ENCODE assay signal across 22 cellular contexts in the genomic region with DNA sequence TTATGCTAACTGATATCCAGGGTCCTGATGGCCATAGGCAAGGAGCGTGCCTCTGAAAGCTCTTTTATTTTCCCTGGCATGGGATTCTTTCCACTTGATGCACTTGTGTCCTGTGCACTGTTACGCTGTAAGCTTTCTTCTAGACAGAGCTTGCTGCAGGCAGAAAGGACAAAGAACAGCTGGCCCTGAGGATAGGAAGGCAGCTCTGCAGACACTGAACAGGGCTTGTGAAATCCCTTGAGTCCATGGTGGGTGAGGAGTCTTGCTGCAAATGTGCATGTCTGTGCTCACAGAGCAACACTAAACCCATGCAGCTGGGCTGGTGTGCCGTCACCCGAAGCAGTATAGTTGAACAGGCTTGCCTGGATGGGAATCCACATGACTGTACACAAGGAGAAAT.
DNase-seq lines count a peak whose midpoint lies in the region; ATAC-seq, FAIRE-seq and TF ChIP-seq lines count a peak whose summit lies in the region.
"Had no signal": no experiment of that assay in that cellular context is flagged by ENCODE, and none has a peak within 500 bp of the region (broad histone marks: within the 10 kb centered on the region; RNA-seq: fewer than 3 reads in every experiment).

No MANE protein-coding gene starts in this region.

- no peaks in the 10 kb centered on the region for H4K20me1 ChIP-seq in BLaER1

- peak overlapping the region; percentile 42 for H3K27ac Mint-ChIP-seq in activated T-helper 2 cell treated with anti-CD3 and anti-CD28 coated beads, Interferon-gamma antibody, Interleukin-2, Interleukin-4, amounts not matched to agents 10 μg/mL and 5 μg/mL and 100 μg/mL, durations not matched to agents 14 hours and 24 hours and 36 hours
- H3K27ac Mint-ChIP-seq in endothelial cell (ENCODE audit: unreplicated experiment), result no peak overlapping the region
- H3K27ac Mint-ChIP-seq: effector memory CD8-positive, alpha-beta T cell; mesothelial cell of epicardium had no signal

- H3K36me3 ChIP-seq in BLaER1, result no peaks in the 10 kb centered on the region
- H3K36me3 ChIP-seq: stomach had no signal

- intact Hi-C loops in activated T-helper 2 cell treated with anti-CD3 and anti-CD28 coated beads, Interferon-gamma antibody, Interleukin-2, Interleukin-4, amounts not matched to agents 10 μg/mL and 5 μg/mL and 100 μg/mL, durations not matched to agents 14 hours and 24 hours and 36 hours (cut with micrococcal nuclease), result loop anchor here (10.0 kb wide), 2 partner anchors 354 to 656 kb away; a partner anchor contains a TSS

- H3K4me1 Mint-ChIP-seq in activated T-helper 2 cell treated with anti-CD3 and anti-CD28 coated beads, Interferon-gamma antibody, Interleukin-2, Interleukin-4, amounts not matched to agents 10 μg/mL and 5 μg/mL and 100 μg/mL, durations not matched to agents 14 hours and 24 hours and 36 hours (ENCODE audit: low read depth), result peaks cover 74% of the 10 kb centered on the region
- peaks cover 17% of the 10 kb centered on the region for H3K4me1 Mint-ChIP-seq in endothelial cell (ENCODE audit: unreplicated experiment)
- H3K4me1 Mint-ChIP-seq: mesothelial cell of epicardium had no signal

- TF ChIP-seq CTCF in endothelial cell (IDR thresholded peaks at IDR 0.05; ENCODE audit: unreplicated experiment), result no peak

- FAIRE-seq in GM18507 (lab: Jason Lieb, UNC) (peak; percentile 51), urothelium cell line (lab: Jason Lieb, UNC) (no peak)
- FAIRE-seq: GM19239 had no signal

- peaks cover 79% of the 10 kb centered on the region for H3K36me3 Mint-ChIP-seq in activated T-helper 2 cell treated with anti-CD3 and anti-CD28 coated beads, Interferon-gamma antibody, Interleukin-2, Interleukin-4, amounts not matched to agents 10 μg/mL and 5 μg/mL and 100 μg/mL, durations not matched to agents 14 hours and 24 hours and 36 hours (ENCODE audit: low read depth)
- no peaks in the 10 kb centered on the region for H3K36me3 Mint-ChIP-seq in endothelial cell (ENCODE audit: low read depth, unreplicated experiment)
- H3K36me3 Mint-ChIP-seq: mesothelial cell of epicardium had no signal

- peak overlapping the region; percentile 2; the same call in 1 of the 2 replicates for H3K9ac ChIP-seq in BLaER1

- H3K27me3 Mint-ChIP-seq in activated T-helper 2 cell treated with anti-CD3 and anti-CD28 coated beads, Interferon-gamma antibody, Interleukin-2, Interleukin-4, amounts not matched to agents 10 μg/mL and 5 μg/mL and 100 μg/mL, durations not matched to agents 14 hours and 24 hours and 36 hours (ENCODE audit: low read depth), result no peaks in the 10 kb centered on the region
- H3K27me3 Mint-ChIP-seq in endothelial cell (ENCODE audit: unreplicated experiment), result peaks cover 8% of the 10 kb centered on the region
- H3K27me3 Mint-ChIP-seq: central memory CD8-positive, alpha-beta T cell; effector memory CD8-positive, alpha-beta T cell had no signal

- no peak for ATAC-seq in GM21825 (IDR thresholded peaks at IDR 0.05; ENCODE audit: unreplicated experiment)
- ATAC-seq: effector memory CD8-positive, alpha-beta T cell had no signal

- peaks cover 7% of the 10 kb centered on the region for H3K9me3 Mint-ChIP-seq in activated T-helper 2 cell treated with anti-CD3 and anti-CD28 coated beads, Interferon-gamma antibody, Interleukin-2, Interleukin-4, amounts not matched to agents 10 μg/mL and 5 μg/mL and 100 μg/mL, durations not matched to agents 14 hours and 24 hours and 36 hours
- H3K9me3 Mint-ChIP-seq in endothelial cell (ENCODE audit: unreplicated experiment), result no peaks in the 10 kb centered on the region
- H3K9me3 Mint-ChIP-seq: central memory CD8-positive, alpha-beta T cell; H9; mesothelial cell of epicardium had no signal

- H3K4me1 ChIP-seq in BLaER1, result peaks cover 46% of the 10 kb centered on the region
- H3K4me1 ChIP-seq: stomach had no signal

- DNase-seq in GM18507 (ENCODE audit: extremely low spot score, insufficient read length, low read depth) (no peak), left kidney (ENCODE audit: low read depth, low spot score) (peak; percentile 20), urothelium cell line (ENCODE audit: low spot score) (no peak), NCI-H524 treated with DMSO at 0.1 percent for 48 hours (lab: John Stamatoyannopoulos, UW) (no peak), endothelial cell (ENCODE audit: low spot score) (no peak)
- no peak for DNase-seq in activated T-helper 2 cell treated with anti-CD3 and anti-CD28 coated beads, Interferon-gamma antibody, Interleukin-2, Interleukin-4, amounts not matched to agents 10 μg/mL and 5 μg/mL and 100 μg/mL, durations not matched to agents 14 hours and 24 hours and 36 hours (ENCODE audit: low spot score)
- DNase-seq: activated CD4-positive, alpha-beta T cell treated with anti-CD3 and anti-CD28 coated beads, Interleukin-2, amount 50 U/mL, for 48 hours; anterior cingulate cortex; effector memory CD8-positive, alpha-beta T cell; H9; IMR-90; NCI-H1694 treated with DMSO at 0.1 percent for 48 hours; Right ventricle myocardium superior; stimulated activated CD4-positive, alpha-beta T cell treated with anti-CD3 and anti-CD28 coated beads, Interleukin-15, amount 100 ng/mL, for 24 hours; stomach; T-helper 1 cell had no signal

- peak overlapping the region; percentile 87 for H3K4me3 Mint-ChIP-seq in activated T-helper 2 cell treated with anti-CD3 and anti-CD28 coated beads, Interferon-gamma antibody, Interleukin-2, Interleukin-4, amounts not matched to agents 10 μg/mL and 5 μg/mL and 100 μg/mL, durations not matched to agents 14 hours and 24 hours and 36 hours (ENCODE audit: low read depth)
- no peak overlapping the region for H3K4me3 Mint-ChIP-seq in endothelial cell (ENCODE audit: unreplicated experiment)
- H3K4me3 Mint-ChIP-seq: central memory CD8-positive, alpha-beta T cell; H9; mesothelial cell of epicardium had no signal

- H3K4me2 ChIP-seq in BLaER1, result peak overlapping the region; percentile 61

- H3K27me3 ChIP-seq in BLaER1, result no peaks in the 10 kb centered on the region
- H3K27me3 ChIP-seq: stomach had no signal

- no peaks in the 10 kb centered on the region; the same call in 1 of the 2 replicates for H3K9me3 ChIP-seq in BLaER1
- H3K9me3 ChIP-seq: stomach had no signal

- peak overlapping the region; percentile 46; the same call in 1 of the 2 replicates for H3K27ac ChIP-seq in BLaER1
- H3K27ac ChIP-seq: stomach, VCaP had no signal

- H3K4me3 ChIP-seq in BLaER1, result no peak overlapping the region
- H3K4me3 ChIP-seq: stomach had no signal
